Comparison of ENCODE assay signal across 10 cellular contexts in the genomic region with DNA sequence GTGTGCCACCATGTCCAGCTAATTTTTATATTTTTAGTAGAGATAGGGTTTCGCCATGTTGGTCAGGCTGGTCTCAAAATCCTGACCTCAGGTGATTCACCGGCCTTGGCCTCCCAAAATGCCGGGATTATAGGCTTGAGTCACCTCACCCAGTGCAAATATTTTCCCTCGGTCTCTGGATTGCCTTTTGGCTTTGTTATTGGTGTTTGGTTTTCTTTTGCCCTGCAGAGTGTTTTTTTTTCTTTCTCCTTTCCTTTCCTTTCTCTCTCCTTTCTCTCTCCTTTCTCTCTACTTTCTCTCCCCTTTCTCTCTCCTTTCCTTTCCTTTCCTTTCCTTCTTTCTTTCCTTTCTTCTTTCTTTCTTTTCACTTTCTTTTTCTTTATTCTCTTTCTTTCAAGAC. TPM values are rescaled to one million over a fixed set of nuclear protein-coding genes. Genes with fewer than 3 reads are reported as not detected.
DNase-seq lines count a peak whose midpoint lies in the region; ATAC-seq, FAIRE-seq and TF ChIP-seq lines count a peak whose summit lies in the region.
"Had no signal": no experiment of that assay in that cellular context is flagged by ENCODE, and none has a peak within 500 bp of the region (broad histone marks: within the 10 kb centered on the region; RNA-seq: fewer than 3 reads in every experiment).

No MANE protein-coding gene starts in this region.

- FAIRE-seq in H54 (lab: Jason Lieb, UNC), result peak; percentile 72

- no peaks in the 10 kb centered on the region for H3K9me3 ChIP-seq in skeletal muscle tissue (ENCODE audit: control insufficient read depth in 3 of 3, low read length in 3 of 3)

- POLR2A ChIA-PET in RWPE1 (lab: Yijun Ruan, JAX; ENCODE audit: low non-redundant PET), result no interaction called here

- H3K4me3 ChIP-seq in fibroblast of mammary gland (ENCODE audit: control insufficient read depth, low read depth, low read length) (no peak overlapping the region), skeletal muscle tissue (ENCODE audit: low read length in 3 of 3) (no peak overlapping the region)

- CTCF ChIA-PET in RWPE1 (lab: Yijun Ruan, JAX), result interaction anchor here (0.6 to 1.7 kb wide), 8 partner anchors 15 to 255 kb away, joined by 3 to 10 read pairs (median 3); no protein-coding TSS in a partner anchor

- H3K27ac ChIP-seq in RWPE1 (peak overlapping the region; percentile 70), skeletal muscle tissue (ENCODE audit: low read depth, low read length) (no peak overlapping the region)

- peak overlapping the region in 2 of 3 donors; percentile 30 to 35 for H3K9ac ChIP-seq in skeletal muscle tissue (ENCODE audit: low read depth in 1 of 3, low read length in 3 of 3)

- H3K36me3 ChIP-seq in skeletal muscle tissue (ENCODE audit: control insufficient read depth in 3 of 3, insufficient read depth in 3 of 3, low read length in 3 of 3), result peaks cover 0 to 4% (median 2%) of the 10 kb centered on the region in 3 donors

- ATAC-seq in HG02678 (IDR thresholded peaks at IDR 0.05; ENCODE audit: unreplicated experiment), result no peak

- TF ChIP-seq CTCF in RWPE1 (conservative IDR thresholded peaks at IDR 0.05; ENCODE audit: low read depth), result no peak
- TF ChIP-seq CTCF in fibroblast of mammary gland (conservative IDR thresholded peaks at IDR 0.05; ENCODE audit: control insufficient read depth, insufficient read depth, low read depth, low read length), result no peak

- DNase-seq in H54 (ENCODE audit: insufficient read length, low spot score), result peak; percentile 52
- no peak for DNase-seq in RWPE1 (ENCODE audit: low spot score)
- peak; percentile 82 for DNase-seq in fibroblast of mammary gland (ENCODE audit: low read depth)
- no peak for DNase-seq in SIG-M5 treated with dmso at 0.1 percent for 504 hours (lab: John Stamatoyannopoulos, UW; ENCODE audit: unreplicated experiment)
- no peak for DNase-seq in activated CD4-positive, CD25-positive, alpha-beta regulatory T cell (lab: John Stamatoyannopoulos, UW)
- DNase-seq in ureter (ENCODE audit: low spot score), result no peak
- DNase-seq: DMS 273 treated with DMSO at 0.1 percent for 48 hours, NCI-H1436 treated with DMSO at 0.1 percent for 48 hours had no signal

- H3K27me3 ChIP-seq in skeletal muscle tissue (ENCODE audit: control insufficient read depth in 3 of 3, insufficient read depth in 3 of 3, low read length in 3 of 3), result no peaks in the 10 kb centered on the region

- peaks cover 2 to 5% (median 3%) of the 10 kb centered on the region in 3 donors for H3K4me1 ChIP-seq in skeletal muscle tissue (ENCODE audit: control insufficient read depth in 3 of 3, insufficient read depth in 3 of 3, low read length in 3 of 3)

- no peak for TF ChIP-seq POLR2A in H54 (IDR thresholded peaks at IDR 0.05; ENCODE audit: low read depth, low read length)

RNA-seq across cellular contexts. Expression of a gene that starts 33.2 kb away (rescaled TPM):
- 11.5 TPM for total RNA-seq in skeletal muscle tissue
- 58.3 TPM for total RNA-seq in ureter

Comparison
In these comparisons a context has a peak if more than half of its experiments do, and no peak if none do; other contexts are left out.
1. DNase-seq: peak in H54 (single experiment) and fibroblast of mammary gland (single experiment); none in RWPE1 (single experiment), SIG-M5 treated with dmso at 0.1 percent for 504 hours (single experiment), activated CD4-positive, CD25-positive, alpha-beta regulatory T cell (0 of 4) and ureter (single experiment).